8 cellular contexts compared by ENCODE assay signal in the genomic region with DNA sequence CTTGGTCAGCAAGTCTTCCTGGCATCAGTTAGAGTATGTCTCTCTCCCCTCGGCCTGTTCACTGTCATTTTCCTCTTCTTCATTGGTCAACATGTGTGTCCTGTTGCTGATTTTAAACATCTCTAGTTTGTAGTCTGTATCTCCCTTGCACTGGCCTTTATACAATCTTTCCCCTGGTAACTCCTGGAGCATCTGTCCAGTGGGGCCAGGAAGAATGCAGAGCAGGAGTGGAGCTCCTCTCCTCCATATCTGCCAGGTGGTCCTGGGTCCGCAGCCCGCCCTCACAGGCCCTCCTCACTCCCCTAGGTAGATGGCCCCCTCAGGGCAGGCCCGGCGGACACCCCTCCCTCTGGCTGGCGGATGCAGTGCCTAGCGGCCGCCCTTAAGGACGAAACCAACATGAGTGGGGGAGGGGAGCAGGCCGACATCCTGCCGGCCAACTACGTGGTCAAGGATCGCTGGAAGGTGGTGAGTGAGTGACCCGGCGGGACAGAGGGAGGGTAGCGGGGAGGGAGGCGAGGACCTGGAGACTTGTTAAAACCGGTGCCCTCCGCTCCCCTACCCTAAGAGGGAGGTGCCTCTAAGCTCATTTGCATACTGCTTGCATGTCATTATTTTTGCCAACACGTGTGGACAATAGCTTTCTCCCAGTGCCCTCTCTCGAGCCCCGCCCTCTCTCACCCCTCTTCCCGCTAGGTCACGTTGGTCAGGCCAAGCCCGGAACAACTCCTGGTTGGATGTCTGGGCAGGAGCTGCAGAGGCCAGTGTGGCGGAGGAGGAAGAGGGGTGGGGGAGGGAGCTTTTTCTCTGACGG. TPM values are rescaled to one million over a fixed set of nuclear protein-coding genes. Genes with fewer than 3 reads are reported as not detected.
A peak's percentile ranks its signal among the peaks of the same experiment; 100 is the strongest.
DNase-seq lines count a peak whose midpoint lies in the region; ATAC-seq and TF ChIP-seq lines count a peak whose summit lies in the region.

No MANE protein-coding gene starts in this region.

- H4K20me1 ChIP-seq in MM.1S (ENCODE audit: insufficient read depth, low read length): no peaks in the 10 kb centered on the region

- peaks cover 13% of the 10 kb centered on the region for H3K4me1 Mint-ChIP-seq in activated naive CD8-positive, alpha-beta T cell (ENCODE audit: low read depth)

- H3K27me3 ChIP-seq in MM.1S (replicated peaks; ENCODE audit: insufficient read depth, low read length) (no peaks in the 10 kb centered on the region), right atrium auricular region (peaks cover 6 to 7% of the 10 kb centered on the region in 2 donors)

- TF ChIP-seq CTCF in MM.1S (IDR thresholded peaks at IDR 0.05; ENCODE audit: low read length) (no peak), right atrium auricular region (IDR thresholded peaks at IDR 0.05) (no peak)

- H3K27me3 Mint-ChIP-seq in activated naive CD8-positive, alpha-beta T cell: peaks cover 9% of the 10 kb centered on the region

- H3K36me3 ChIP-seq in MM.1S (replicated peaks; ENCODE audit: insufficient read depth, low read length) (no peaks in the 10 kb centered on the region), right atrium auricular region (no peaks in the 10 kb centered on the region)

- H3K36me3 Mint-ChIP-seq in activated naive CD8-positive, alpha-beta T cell: no peaks in the 10 kb centered on the region

- no peaks in the 10 kb centered on the region for H3K9me3 Mint-ChIP-seq in activated naive CD8-positive, alpha-beta T cell (ENCODE audit: low read depth)

- H3K9me2 ChIP-seq in MM.1S (replicated peaks; ENCODE audit: insufficient read depth, low read length): no peaks in the 10 kb centered on the region

- H3K4me3 ChIP-seq in MM.1S (ENCODE audit: low read length) (peak overlapping the region; percentile 86), right atrium auricular region (peak overlapping the region; percentile 48 to 61)

- no peaks in the 10 kb centered on the region for H3K79me2 ChIP-seq in MM.1S (ENCODE audit: low read length)

- H2AFZ ChIP-seq in MM.1S (ENCODE audit: low read length): peak overlapping the region; percentile 99

- no peaks in the 10 kb centered on the region for H3K9me3 ChIP-seq in MM.1S (replicated peaks; ENCODE audit: insufficient read depth, low read length)
- H3K9me3 ChIP-seq in right atrium auricular region: no peaks in the 10 kb centered on the region

- DNase-seq in DMS153 (lab: John Stamatoyannopoulos, UW): peak; percentile 75
- no peak for DNase-seq in DMS153 treated with DMSO at 0.1 percent for 48 hours (lab: John Stamatoyannopoulos, UW; ENCODE audit: unreplicated experiment)
- DNase-seq in MM.1S: peak; percentile 65
- DNase-seq in right atrium auricular region (ENCODE audit: low spot score): no peak
- DNase-seq in posterior cingulate gyrus: peak in 9 of 10 donors; percentile 61 to 96 (median 73)

- peaks cover 3% of the 10 kb centered on the region; the same call in 1 of the 2 replicates for H3F3A ChIP-seq in MM.1S (ENCODE audit: insufficient read depth, low read length)

- intact Hi-C loops in posterior cingulate gyrus (cut with DNase I): loop anchor here (10.0 kb wide), 1 partner anchor 72 kb away; a partner anchor contains a TSS

- H3K27ac ChIP-seq in MM.1S (ENCODE audit: low read length) (peak overlapping the region; percentile 12; the same call in 1 of the 2 replicates), right atrium auricular region (peak overlapping the region; percentile 49 to 52)

- ATAC-seq in GM21737 (IDR thresholded peaks at IDR 0.05; ENCODE audit: unreplicated experiment) (peak; percentile 21), GM18858 (IDR thresholded peaks at IDR 0.05; ENCODE audit: unreplicated experiment) (no peak)

- H3K9ac ChIP-seq in MM.1S (ENCODE audit: low read length): peak overlapping the region; percentile 49

- H3K4me1 ChIP-seq in MM.1S (ENCODE audit: low read length) (peaks cover 4% of the 10 kb centered on the region), right atrium auricular region (peaks cover 0 to 14% of the 10 kb centered on the region in 2 donors)

- no peak overlapping the region for H3K27ac Mint-ChIP-seq in activated naive CD8-positive, alpha-beta T cell

- peak overlapping the region; percentile 77 for H3K4me2 ChIP-seq in MM.1S (ENCODE audit: low read depth, low read length)

- peak overlapping the region; percentile 88 for H3K4me3 Mint-ChIP-seq in activated naive CD8-positive, alpha-beta T cell

RNA-seq across cellular contexts. Expression of a gene that starts 3.2 kb away (rescaled TPM):
- total RNA-seq in right atrium auricular region: under 1 TPM; 0.12 to 0.15 TPM

RNA-seq across cellular contexts. Expression of a gene that starts 17.2 kb away (rescaled TPM):
- total RNA-seq in right atrium auricular region: 10 to 100 TPM; 38.4 to 63.9 TPM

RNA-seq across cellular contexts. Expression of a gene that starts 51.6 kb away (rescaled TPM):
- not detected for total RNA-seq in right atrium auricular region

Comparison
In these comparisons a context has a peak if more than half of its experiments do, and no peak if none do; other contexts are left out.
1. DNase-seq: peak in DMS153 (single experiment), MM.1S (single experiment) and posterior cingulate gyrus (9 of 10); none in DMS153 treated with DMSO at 0.1 percent for 48 hours (single experiment) and right atrium auricular region (single experiment).